ENCODE assay signal across 8 cellular contexts in the genomic region with DNA sequence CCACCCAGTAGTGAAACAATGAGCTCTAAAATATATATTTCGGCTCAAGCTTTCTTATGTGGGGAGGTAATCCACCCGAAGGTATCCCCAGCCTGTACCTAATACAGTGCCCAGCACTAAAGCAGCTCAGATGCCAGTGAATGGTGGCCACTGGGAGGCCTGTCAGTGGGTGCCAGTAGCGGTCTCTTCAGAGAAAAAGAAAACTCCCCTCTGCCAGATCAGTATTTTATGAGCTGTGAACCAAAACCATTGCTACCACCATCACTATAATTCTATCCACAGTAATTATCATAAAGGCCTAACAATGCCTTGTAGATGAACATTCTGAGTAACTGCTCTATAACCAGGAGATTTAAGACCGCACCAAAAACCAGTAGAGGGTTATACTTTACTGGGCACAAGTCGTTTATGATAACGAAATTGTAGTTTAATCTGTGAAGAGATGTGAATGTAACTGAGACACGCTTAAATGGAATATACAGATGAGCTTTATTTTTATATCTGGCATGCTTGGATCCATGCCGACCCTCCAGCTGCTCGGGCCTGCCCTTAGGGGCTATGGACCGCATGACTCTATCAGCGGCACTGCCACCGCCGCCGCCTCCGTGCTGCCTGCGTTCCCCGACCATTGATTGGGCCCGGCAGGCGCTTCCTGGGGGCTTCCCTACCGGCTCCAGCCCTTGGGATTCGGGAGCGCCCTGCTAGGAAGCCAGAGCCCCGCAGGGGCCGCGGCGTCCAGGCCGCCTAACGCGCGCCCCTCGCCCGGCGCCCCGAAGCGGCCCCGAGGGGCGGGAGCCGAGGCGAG. TPM values are rescaled to one million over a fixed set of nuclear protein-coding genes. Genes with fewer than 3 reads are reported as not detected.
DNase-seq lines count a peak whose midpoint lies in the region; ATAC-seq, FAIRE-seq and TF ChIP-seq lines count a peak whose summit lies in the region.

No MANE protein-coding gene starts in this region.

- H3K9me3 ChIP-seq in neuron (ENCODE audit: low read length) (no peaks in the 10 kb centered on the region), aorta (ENCODE audit: control insufficient read depth, low read length) (no peaks in the 10 kb centered on the region)

- H3K4me3 Mint-ChIP-seq in CD14-positive monocyte, result peak overlapping the region; percentile 75 to 84

- no peaks in the 10 kb centered on the region for H3K27me3 ChIP-seq in neuron (ENCODE audit: insufficient read depth, low read length)
- peaks cover 0 to 2% of the 10 kb centered on the region in 2 donors for H3K27me3 ChIP-seq in aorta (ENCODE audit: control insufficient read depth in 1 of 2, insufficient read depth in 2 of 2, low read length in 1 of 2)

- peaks cover 32% of the 10 kb centered on the region for H3K4me1 Mint-ChIP-seq in CD14-positive monocyte

- no peak for TF ChIP-seq CTCF in CD14-positive monocyte (IDR thresholded peaks at IDR 0.05)

- peak overlapping the region; percentile 99 for H2AFZ ChIP-seq in neuron (ENCODE audit: low read depth, low read length)

- WGBS in aorta, 2 donors, result 5 to 6% methylated on average over 37 to 39 of the region's 39 CpGs

- no peaks in the 10 kb centered on the region for H3K9me3 Mint-ChIP-seq in CD14-positive monocyte

- ATAC-seq in HG03196 (IDR thresholded peaks at IDR 0.05; ENCODE audit: unreplicated experiment) (peak; percentile 31), aorta (ENCODE audit: low FRiP score) (peak; percentile 67)

- H3K36me3 Mint-ChIP-seq in CD14-positive monocyte, result peaks cover 0 to 3% of the 10 kb centered on the region in 2 donors

- H3K27ac Mint-ChIP-seq in CD14-positive monocyte, result peak overlapping the region; percentile 82 to 99 (median 91)

- peak; percentile 26 for FAIRE-seq in GM19239 (lab: Jason Lieb, UNC)
- no peak for FAIRE-seq in frontal cortex (lab: Jason Lieb, UNC)

- peak overlapping the region; percentile 82 for H3K4me3 ChIP-seq in neuron (ENCODE audit: low read length)
- peak overlapping the region; percentile 85 to 90 for H3K4me3 ChIP-seq in aorta (ENCODE audit: low read length in 2 of 2)

- H3K4me1 ChIP-seq in neuron (ENCODE audit: insufficient read depth, low read length) (peaks cover 13% of the 10 kb centered on the region), aorta (ENCODE audit: control insufficient read depth in 1 of 2, insufficient read depth in 2 of 2, low read length in 2 of 2) (peaks cover 3 to 6% of the 10 kb centered on the region in 2 donors)

- intact Hi-C loops in CD14-positive monocyte (cut with micrococcal nuclease) (loop anchor here (2.0 to 5.0 kb wide), 2 partner anchors 24 to 697 kb away; partner anchors contain the start of gene CENPE (in 1 of the 2)), aorta (cut with DNase I) (loop anchor here (5.0 kb wide), 3 partner anchors 327 to 517 kb away; partner anchors contain the start of genes CISD2 (in 1 of the 2), SLC9B1 (in 1 of the 2) and UBE2D3 (in 1 of the 2))

- H3K36me3 ChIP-seq in neuron (ENCODE audit: insufficient read depth, low read length), result no peaks in the 10 kb centered on the region
- H3K36me3 ChIP-seq in aorta (ENCODE audit: control insufficient read depth in 1 of 2, insufficient read depth in 2 of 2, low read length in 1 of 2), result no peaks in the 10 kb centered on the region

- DNase-seq in CD14-positive monocyte (ENCODE audit: low spot score), result no peak
- DNase-seq in GM19239 (ENCODE audit: insufficient read length, low spot score), result no peak
- peak; percentile 40 for DNase-seq in NOMO-1 treated with DMSO at 0.1 percent for 48 hours (lab: John Stamatoyannopoulos, UW; ENCODE audit: unreplicated experiment)
- peak; percentile 25 for DNase-seq in activated naive CD4-positive, alpha-beta T cell treated with anti-CD3 and anti-CD28 coated beads, Interleukin-2, amount 50 U/mL, for 16 hours
- peak; percentile 27 to 54 for DNase-seq in frontal cortex (ENCODE audit: low spot score in 2 of 2)
- peak; percentile 70 to 82 for DNase-seq in aorta

- H3K27ac ChIP-seq in aorta (ENCODE audit: low read depth in 1 of 2, low read length in 2 of 2), result peak overlapping the region; percentile 88 to 97

- H3K27me3 Mint-ChIP-seq in CD14-positive monocyte (ENCODE audit: low read depth in 3 of 3), result peaks cover 0 to 5% (median 4%) of the 10 kb centered on the region in 3 donors

RNA-seq across cellular contexts. Expression of gene NFKB1, which starts 0.6 kb away (rescaled TPM):
- polyA plus RNA-seq in CD14-positive monocyte (10 to 100 TPM in 1 of 2 donors, 1 to 10 TPM in 1; 9.0 to 17.8 TPM), aorta (10 to 100 TPM; 10.9 to 12.1 TPM)
- total RNA-seq in frontal cortex (6.5 TPM), aorta (10 to 100 TPM; 39.8 to 48.4 TPM)

Comparison
In these comparisons a context has a peak if more than half of its experiments do, and no peak if none do; other contexts are left out.
1. DNase-seq: peak in NOMO-1 treated with DMSO at 0.1 percent for 48 hours (single experiment), activated naive CD4-positive, alpha-beta T cell treated with anti-CD3 and anti-CD28 coated beads, Interleukin-2, amount 50 U/mL, for 16 hours (single experiment), frontal cortex (2 of 2) and aorta (2 of 2); none in CD14-positive monocyte (single experiment) and GM19239 (single experiment).